1 cellular context compared by ENCODE assay signal in genomic region chr10:7700577-7701125, GRCh38.
TF ChIP-seq lines count a peak whose summit lies in the region.

No MANE protein-coding gene starts in this region.

TF ChIP-seq in HepG2, 621 proteins besides CTCF, POLR2A, EP300 and RAD21 (continued from another document):
- no peak for TF ChIP-seq CEBPZ (IDR thresholded peaks at IDR 0.05; ENCODE audit: low read length)
- no peak for TF ChIP-seq BRCA1 (CRISPR knock-in tag; IDR thresholded peaks at IDR 0.05)
- TF ChIP-seq HNF4G (IDR thresholded peaks at IDR 0.05; ENCODE audit: borderline replicate concordance, low read depth, low read length): peak; percentile 92
- TF ChIP-seq HNF4G (CRISPR knock-in tag; IDR thresholded peaks at IDR 0.05; ENCODE audit: borderline replicate concordance, low read depth): peak; percentile 66; the same call in 1 of the 2 replicates
- no peak for TF ChIP-seq ZNF570 (CRISPR knock-in tag; IDR thresholded peaks at IDR 0.05; ENCODE audit: borderline replicate concordance)
- TF ChIP-seq RFX3 (CRISPR knock-in tag; IDR thresholded peaks at IDR 0.05): no peak
- TF ChIP-seq SOX5 (CRISPR knock-in tag; IDR thresholded peaks at IDR 0.05; ENCODE audit: borderline replicate concordance): peak; percentile 100
- TF ChIP-seq RCOR2 (CRISPR knock-in tag; IDR thresholded peaks at IDR 0.05): peak; percentile 68; the same call in 1 of the 2 replicates
- TF ChIP-seq HMGA1 (CRISPR knock-in tag; conservative IDR thresholded peaks at IDR 0.05): no peak
- no peak for TF ChIP-seq ZSCAN22 (CRISPR knock-in tag; IDR thresholded peaks at IDR 0.05)
- no peak for TF ChIP-seq ZNF513 (CRISPR knock-in tag; conservative IDR thresholded peaks at IDR 0.05)
- TF ChIP-seq TFE3 (CRISPR knock-in tag; IDR thresholded peaks at IDR 0.05): peak; percentile 32; the same call in 1 of the 2 replicates
- TF ChIP-seq HMGXB4 (CRISPR knock-in tag; IDR thresholded peaks at IDR 0.05; ENCODE audit: borderline replicate concordance in 1 of 2, low read depth in 1 of 2): no peak
- TF ChIP-seq CEBPB (IDR thresholded peaks at IDR 0.05; ENCODE audit: borderline replicate concordance, low read depth, low read length): peak; percentile 95
- no peak for TF ChIP-seq KDM5B (CRISPR knock-in tag; IDR thresholded peaks at IDR 0.05; ENCODE audit: borderline replicate concordance)
- TF ChIP-seq NCOA2 (CRISPR knock-in tag; IDR thresholded peaks at IDR 0.05): peak; percentile 99
- TF ChIP-seq DR1 (CRISPR knock-in tag; IDR thresholded peaks at IDR 0.05): no peak
- no peak for TF ChIP-seq ZNF615 (CRISPR knock-in tag; IDR thresholded peaks at IDR 0.05; ENCODE audit: borderline replicate concordance)
- no peak for TF ChIP-seq ETV6 (CRISPR knock-in tag; conservative IDR thresholded peaks at IDR 0.05)
- no peak for TF ChIP-seq ZBTB37 (CRISPR knock-in tag; IDR thresholded peaks at IDR 0.05)
- TF ChIP-seq ZNF549 (CRISPR knock-in tag; IDR thresholded peaks at IDR 0.05): no peak
- TF ChIP-seq ZNF703 (CRISPR knock-in tag; IDR thresholded peaks at IDR 0.05; ENCODE audit: borderline replicate concordance): no peak; the same call in 1 of the 2 replicates
- TF ChIP-seq PRDM15 (CRISPR knock-in tag; IDR thresholded peaks at IDR 0.05): no peak
- TF ChIP-seq NR3C1 (CRISPR knock-in tag; IDR thresholded peaks at IDR 0.05): no peak
- peak; percentile 64 for TF ChIP-seq NFKBIZ (CRISPR knock-in tag; IDR thresholded peaks at IDR 0.05)
- peak; percentile 69; the same call in 1 of the 2 replicates for TF ChIP-seq ZNF331 (CRISPR knock-in tag; IDR thresholded peaks at IDR 0.05)
- TF ChIP-seq WIZ (CRISPR knock-in tag; IDR thresholded peaks at IDR 0.05): no peak
- TF ChIP-seq ZNF816 (CRISPR knock-in tag; IDR thresholded peaks at IDR 0.05; ENCODE audit: borderline replicate concordance): no peak
- TF ChIP-seq U2AF1 (optimal IDR thresholded peaks at IDR 0.05; ENCODE audit: low read depth, low read length): no peak
- no peak for TF ChIP-seq ZFP82 (CRISPR knock-in tag; IDR thresholded peaks at IDR 0.05; ENCODE audit: borderline replicate concordance)
- TF ChIP-seq MTF2 (CRISPR knock-in tag; IDR thresholded peaks at IDR 0.05; ENCODE audit: borderline replicate concordance): no peak
- TF ChIP-seq SNRNP70 (IDR thresholded peaks at IDR 0.05; ENCODE audit: low read depth, low read length): no peak
- no peak for TF ChIP-seq ZNF598 (CRISPR knock-in tag; IDR thresholded peaks at IDR 0.05; ENCODE audit: borderline replicate concordance)
- TF ChIP-seq RARG (CRISPR knock-in tag; IDR thresholded peaks at IDR 0.05; ENCODE audit: low read depth): no peak
- no peak for TF ChIP-seq CREBL2 (CRISPR knock-in tag; IDR thresholded peaks at IDR 0.05; ENCODE audit: borderline replicate concordance)
- no peak for TF ChIP-seq ZNF275 (CRISPR knock-in tag; IDR thresholded peaks at IDR 0.05; ENCODE audit: borderline replicate concordance)
- no peak for TF ChIP-seq ZFX (CRISPR knock-in tag; IDR thresholded peaks at IDR 0.05; ENCODE audit: low read depth)
- TF ChIP-seq ARID3A (IDR thresholded peaks at IDR 0.05; ENCODE audit: low read depth, low read length): peak; percentile 97
- no peak for TF ChIP-seq ZMAT5 (CRISPR knock-in tag; IDR thresholded peaks at IDR 0.05; ENCODE audit: borderline replicate concordance, low read depth)
- TF ChIP-seq ZNF143 (CRISPR knock-in tag; IDR thresholded peaks at IDR 0.05): peak; percentile 78
- TF ChIP-seq ZMYM4 (CRISPR knock-in tag; IDR thresholded peaks at IDR 0.05): peak; percentile 80
- peak; percentile 60; the same call in 1 of the 2 replicates for TF ChIP-seq FOSL1 (CRISPR knock-in tag; IDR thresholded peaks at IDR 0.05; ENCODE audit: borderline replicate concordance)
